ENCODE assay signal across 16 cellular contexts in the genomic region with DNA sequence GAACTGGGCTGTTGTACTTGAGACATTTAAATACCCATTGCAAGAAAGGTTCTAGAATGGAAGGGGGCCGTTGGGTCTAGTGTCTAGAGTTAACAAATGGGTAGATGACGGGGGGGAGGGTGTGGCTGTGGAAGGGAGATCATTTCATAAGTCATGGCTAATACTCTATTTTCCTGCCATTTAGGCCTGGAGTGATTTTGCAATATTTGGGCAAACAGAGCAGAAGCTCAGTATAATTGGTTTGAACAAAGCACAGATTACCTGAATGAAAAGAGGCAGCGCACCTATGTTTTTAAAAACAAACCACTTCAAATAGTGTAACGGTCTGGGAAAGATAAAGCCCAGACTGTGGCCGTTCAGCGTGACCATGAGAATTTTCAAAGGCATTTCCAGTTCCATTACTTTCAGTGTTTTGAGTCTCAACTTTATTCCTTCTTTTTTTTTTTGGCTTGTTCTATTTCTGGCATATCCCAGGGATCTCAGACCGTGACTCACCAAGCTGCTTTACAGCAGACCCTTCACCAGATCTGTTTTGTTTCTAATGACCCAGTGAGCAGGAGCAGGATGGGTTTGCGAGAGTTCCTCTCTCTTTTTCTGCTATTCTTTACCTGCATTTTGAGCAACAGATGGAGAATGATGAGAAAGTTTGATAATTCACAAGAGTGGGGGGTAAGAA.
A peak's percentile ranks its signal among the peaks of the same experiment; 100 is the strongest.
DNase-seq lines count a peak whose midpoint lies in the region; ATAC-seq and TF ChIP-seq lines count a peak whose summit lies in the region.
"Had no signal": no experiment of that assay in that cellular context is flagged by ENCODE, and none has a peak within 500 bp of the region (broad histone marks: within the 10 kb centered on the region; RNA-seq: fewer than 3 reads in every experiment).

No MANE protein-coding gene starts in this region.

- peak; percentile 30 for DNase-seq in NCI-H345 (lab: John Stamatoyannopoulos, UW)
- no peak for DNase-seq in NCI-H345 treated with DMSO at 0.1 percent for 48 hours (lab: John Stamatoyannopoulos, UW; ENCODE audit: unreplicated experiment)
- DNase-seq in right lobe of liver, result peak in 1 of 3 donors; percentile 49
- DNase-seq in uterus, result peak; percentile 24 to 34
- DNase-seq in midbrain (lab: John Stamatoyannopoulos, UW), result no peak
- no peak for DNase-seq in NCI-H187 (lab: John Stamatoyannopoulos, UW)
- DNase-seq: activated CD4-positive, CD25-positive, alpha-beta regulatory T cell treated with anti-CD3 and anti-CD28 coated beads, Interleukin-2, amount 50 U/mL, for 72 hours; activated CD8-positive, alpha-beta memory T cell treated with anti-CD3 and anti-CD28 coated beads, Interleukin-2, amount 50 U/mL, for 48 hours; cortex of kidney; H9; lower lobe of right lung; NCI-H2227 treated with DMSO at 0.1 percent for 48 hours had no signal

- intact Hi-C loops in right lobe of liver (cut with DNase I) (no loop called here), uterus (cut with DNase I; ENCODE audit: low total_unique reads) (no loop called here)

- WGBS in right lobe of liver (ENCODE audit: insufficient coverage, low coverage, low lambda C conversion rate, missing lambda C conversion rate), result 23% methylated on average over 8 of the region's 8 CpGs

- TF ChIP-seq POLR2A in right lobe of liver (IDR thresholded peaks at IDR 0.05) (no peak), uterus (IDR thresholded peaks at IDR 0.05) (no peak)

- peak; percentile 64 to 77 (median 70) for ATAC-seq in right lobe of liver
- no peak for ATAC-seq in GM19463 (IDR thresholded peaks at IDR 0.05; ENCODE audit: unreplicated experiment)
- ATAC-seq: activated naive CD4-positive, alpha-beta T cell treated with anti-CD3 and anti-CD28 coated beads, Interleukin-2, amount 50 U/mL, for 72 hours; Panc1 had no signal

- H3K27me3 ChIP-seq in right lobe of liver, result no peaks in the 10 kb centered on the region
- H3K27me3 ChIP-seq in uterus, result no peaks in the 10 kb centered on the region

- TF ChIP-seq CTCF in right lobe of liver (IDR thresholded peaks at IDR 0.05) (no peak), uterus (IDR thresholded peaks at IDR 0.05) (no peak)

- H3K27ac ChIP-seq in cingulate gyrus (ENCODE audit: low read depth, low read length) (peak overlapping the region; percentile 30), right lobe of liver (no peak overlapping the region), uterus (peak overlapping the region; percentile 37 to 51)
- H3K27ac ChIP-seq: lower lobe of right lung had no signal

- H3K4me3 ChIP-seq in right lobe of liver, result no peak overlapping the region
- H3K4me3 ChIP-seq in uterus, result no peak overlapping the region
- H3K4me3 ChIP-seq: lower lobe of right lung had no signal

- H3K9me3 ChIP-seq in right lobe of liver (no peaks in the 10 kb centered on the region), uterus (no peaks in the 10 kb centered on the region)
- H3K9me3 ChIP-seq: lower lobe of right lung had no signal

- H3K4me1 ChIP-seq in right lobe of liver, result peaks cover 0 to 24% (median 8%) of the 10 kb centered on the region in 4 donors
- peaks cover 0 to 4% of the 10 kb centered on the region in 2 donors for H3K4me1 ChIP-seq in uterus

- H3K36me3 ChIP-seq in right lobe of liver (no peaks in the 10 kb centered on the region), uterus (no peaks in the 10 kb centered on the region)
- H3K36me3 ChIP-seq: lower lobe of right lung had no signal

Comparison
In these comparisons a context has a peak if more than half of its experiments do, and no peak if none do; other contexts are left out.
1. DNase-seq: peak in NCI-H345 (single experiment) and uterus (2 of 2); none in NCI-H345 treated with DMSO at 0.1 percent for 48 hours (single experiment), midbrain (single experiment) and NCI-H187 (0 of 2).
2. H3K27ac ChIP-seq: peak in cingulate gyrus (single experiment) and uterus (2 of 2); none in right lobe of liver (0 of 3).